9 cellular contexts compared by ENCODE assay signal in the genomic region with DNA sequence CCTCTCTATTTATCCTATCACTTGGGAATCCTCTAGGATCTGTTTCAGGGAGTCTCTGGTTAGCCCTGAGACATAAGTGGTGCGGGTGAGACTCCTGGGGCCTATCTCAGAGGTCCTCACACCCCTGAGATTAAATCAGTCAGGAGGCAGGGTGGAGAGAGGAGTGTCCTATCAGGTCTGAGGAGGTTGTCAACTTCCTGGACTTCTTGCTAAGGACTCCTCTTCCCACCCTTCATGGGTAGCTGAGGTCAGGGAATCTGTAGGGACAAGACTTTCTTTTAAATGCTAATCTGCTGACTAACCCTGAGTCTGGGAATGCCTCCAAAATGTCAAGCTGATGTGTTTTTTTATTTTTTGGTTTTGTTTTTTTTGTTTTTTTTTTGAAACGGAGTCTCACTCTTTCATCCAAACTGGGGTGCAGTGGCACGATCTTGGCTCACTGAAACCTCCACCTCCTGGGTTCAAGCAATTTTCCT. TPM values are rescaled to one million over a fixed set of nuclear protein-coding genes. Genes with fewer than 3 reads are reported as not detected.
DNase-seq lines count a peak whose midpoint lies in the region; ATAC-seq lines count a peak whose summit lies in the region.
"Had no signal": no experiment of that assay in that cellular context is flagged by ENCODE, and none has a peak within 500 bp of the region (broad histone marks: within the 10 kb centered on the region; RNA-seq: fewer than 3 reads in every experiment).

No MANE protein-coding gene starts in this region.

- no peak for ATAC-seq in GM18861 (IDR thresholded peaks at IDR 0.05; ENCODE audit: unreplicated experiment)
- no peak for ATAC-seq in GM18511 (IDR thresholded peaks at IDR 0.05; ENCODE audit: unreplicated experiment)
- ATAC-seq: stimulated activated naive CD8-positive, alpha-beta T cell treated with anti-CD3 and anti-CD28 coated beads, Interleukin-15, amount 100 ng/mL, for 72 hours had no signal

- DNase-seq in A172 (ENCODE audit: low spot score) (peak; percentile 94), NCI-H226 (peak; percentile 88), dedifferentiated amniotic fluid mesenchymal stem cell (ENCODE audit: extremely low spot score) (peak; percentile 92), midbrain (lab: John Stamatoyannopoulos, UW) (peak; percentile 15), NCI-H526 (lab: John Stamatoyannopoulos, UW) (no peak)
- DNase-seq in T-helper 2 cell treated with Interferon-gamma antibody and Interleukin-4, amounts not matched to agents 5 μg/mL and 100 μg/mL, for 36 hours (ENCODE audit: low spot score), result no peak
- DNase-seq: stimulated activated naive CD8-positive, alpha-beta T cell treated with anti-CD3 and anti-CD28 coated beads, Interleukin-15, amount 100 ng/mL, for 72 hours had no signal

- no peaks in the 10 kb centered on the region for H3K27me3 Mint-ChIP-seq in T-helper 2 cell treated with Interferon-gamma antibody and Interleukin-4, amounts not matched to agents 5 μg/mL and 100 μg/mL, for 36 hours (ENCODE audit: low read depth)
- H3K27me3 Mint-ChIP-seq: stimulated activated naive CD8-positive, alpha-beta T cell treated with anti-CD3 and anti-CD28 coated beads, Interleukin-15, amount 100 ng/mL, for 72 hours had no signal

- no peak overlapping the region for H3K4me3 Mint-ChIP-seq in T-helper 2 cell treated with Interferon-gamma antibody and Interleukin-4, amounts not matched to agents 5 μg/mL and 100 μg/mL, for 36 hours

- H3K4me1 Mint-ChIP-seq in T-helper 2 cell treated with Interferon-gamma antibody and Interleukin-4, amounts not matched to agents 5 μg/mL and 100 μg/mL, for 36 hours (ENCODE audit: low read depth), result peaks cover 32% of the 10 kb centered on the region

- H3K27ac Mint-ChIP-seq in T-helper 2 cell treated with Interferon-gamma antibody and Interleukin-4, amounts not matched to agents 5 μg/mL and 100 μg/mL, for 36 hours, result no peak overlapping the region

- H3K9me3 Mint-ChIP-seq in T-helper 2 cell treated with Interferon-gamma antibody and Interleukin-4, amounts not matched to agents 5 μg/mL and 100 μg/mL, for 36 hours, result no peaks in the 10 kb centered on the region
- H3K9me3 Mint-ChIP-seq: stimulated activated naive CD8-positive, alpha-beta T cell treated with anti-CD3 and anti-CD28 coated beads, Interleukin-15, amount 100 ng/mL, for 72 hours had no signal

- H3K36me3 Mint-ChIP-seq in T-helper 2 cell treated with Interferon-gamma antibody and Interleukin-4, amounts not matched to agents 5 μg/mL and 100 μg/mL, for 36 hours (ENCODE audit: low read depth), result peaks cover 20% of the 10 kb centered on the region

RNA-seq across cellular contexts. Expression of gene ARMC5, which starts 6.6 kb away (rescaled TPM):
- 17.7 and 18.6 TPM in 2 replicates for total RNA-seq in A172 (2014; rRNA removed; shearing (Covaris generic))

RNA-seq across cellular contexts. Expression of gene ZNF843, which starts 10.1 kb away (rescaled TPM):
- not detected in 2 replicates for total RNA-seq in A172 (2014; rRNA removed; shearing (Covaris generic))

RNA-seq across cellular contexts. Expression of gene TGFB1I1, which starts 19.3 kb away (rescaled TPM):
- 29.8 and 42.0 TPM in 2 replicates for total RNA-seq in A172 (2014; rRNA removed; shearing (Covaris generic))

RNA-seq across cellular contexts. Expression of gene COX6A2, which starts 24.5 kb away (rescaled TPM):
- total RNA-seq in A172 (2014; rRNA removed; shearing (Covaris generic)), result not detected in 2 replicates

RNA-seq across cellular contexts. Expression of gene SLC5A2, which starts 30.3 kb away (rescaled TPM):
- total RNA-seq in A172 (2014; rRNA removed; shearing (Covaris generic)), result 0.05 TPM in 1 of 2 replicates, not detected in the other

Comparison
In these comparisons a context has a peak if more than half of its experiments do, and no peak if none do; other contexts are left out.
1. DNase-seq: peak in A172 (single experiment), NCI-H226 (single experiment), dedifferentiated amniotic fluid mesenchymal stem cell (single experiment) and midbrain (single experiment); none in T-helper 2 cell treated with Interferon-gamma antibody and Interleukin-4, amounts not matched to agents 5 μg/mL and 100 μg/mL, for 36 hours (single experiment) and NCI-H526 (0 of 2).